In genomic region chr5:173743641-173744343, GRCh38 we compare ENCODE assay signal across 11 cellular contexts.
DNase-seq lines count a peak whose midpoint lies in the region; ATAC-seq, FAIRE-seq and TF ChIP-seq lines count a peak whose summit lies in the region.
"Had no signal": no experiment of that assay in that cellular context is flagged by ENCODE, and none has a peak within 500 bp of the region (broad histone marks: within the 10 kb centered on the region; RNA-seq: fewer than 3 reads in every experiment).

No MANE protein-coding gene starts in this region.

- POLR2A ChIA-PET in HEK293T (lab: Yijun Ruan, JAX) = interaction anchor here (1.4 kb wide), 1 partner anchor 10 kb away, joined by 3 read pairs; no protein-coding TSS in a partner anchor

- no peaks in the 10 kb centered on the region for H3K9me3 ChIP-seq in iPS-20b (ENCODE audit: insufficient read depth, low read depth, low read length)
- no peaks in the 10 kb centered on the region for H3K9me3 ChIP-seq in ascending aorta
- H3K9me3 ChIP-seq: left ventricle myocardium inferior had no signal

- H3K4me3 ChIP-seq in iPS-20b (ENCODE audit: low read length) = no peak overlapping the region
- no peak overlapping the region for H3K4me3 ChIP-seq in ascending aorta
- H3K4me3 ChIP-seq: left ventricle myocardium inferior had no signal

- no peaks in the 10 kb centered on the region for H3K36me3 ChIP-seq in iPS-20b (ENCODE audit: insufficient read depth, low read depth, low read length)
- H3K36me3 ChIP-seq in ascending aorta = no peaks in the 10 kb centered on the region
- H3K36me3 ChIP-seq: left ventricle myocardium inferior had no signal

- TF ChIP-seq POLR2A in GM12891 (IDR thresholded peaks at IDR 0.05; ENCODE audit: low read depth, low read length) = no peak

- DNase-seq in GM12891 (ENCODE audit: insufficient read length, low spot score) (no peak), HEK293T (ENCODE audit: extremely low spot score) (no peak), ascending aorta (ENCODE audit: low spot score in 2 of 2) (no peak), cardiac septum (ENCODE audit: low spot score) (no peak), amygdala (lab: John Stamatoyannopoulos, UW) (no peak)
- DNase-seq: C1 segment of cervical spinal cord, left ventricle myocardium inferior, NCI-H1105 treated with DMSO at 0.1 percent for 48 hours had no signal

- CTCF ChIA-PET in HEK293T (lab: Yijun Ruan, JAX) = no interaction called here

- H3K4me1 ChIP-seq in iPS-20b (ENCODE audit: insufficient read depth, low read length) (peaks cover 25% of the 10 kb centered on the region), ascending aorta (no peaks in the 10 kb centered on the region)
- H3K4me1 ChIP-seq: left ventricle myocardium inferior had no signal

- no peak overlapping the region for H3K27ac ChIP-seq in iPS-20b (ENCODE audit: low read length)
- no peak overlapping the region for H3K27ac ChIP-seq in ascending aorta
- H3K27ac ChIP-seq: left ventricle myocardium inferior had no signal

- H3K27me3 ChIP-seq in iPS-20b (ENCODE audit: insufficient read depth, low read length) = no peaks in the 10 kb centered on the region
- no peaks in the 10 kb centered on the region for H3K27me3 ChIP-seq in ascending aorta

- ATAC-seq in GM21528 (IDR thresholded peaks at IDR 0.05; ENCODE audit: low FRiP score, unreplicated experiment) = peak; percentile 52
- ATAC-seq in HG03378 (IDR thresholded peaks at IDR 0.05; ENCODE audit: unreplicated experiment) = peak; percentile 49

- FAIRE-seq in GM12891 (lab: Jason Lieb, UNC) = peak; percentile 94

- peak overlapping the region; percentile 20; the same call in 1 of the 2 replicates for H3K9ac ChIP-seq in iPS-20b (ENCODE audit: low read depth, low read length)

- TF ChIP-seq CTCF in ascending aorta (IDR thresholded peaks at IDR 0.05) = no peak

- intact Hi-C loops in ascending aorta (cut with DNase I) = no loop called here
- intact Hi-C loops in cardiac septum (cut with DNase I) = no loop called here

TF ChIP-seq in GM12891, 5 proteins besides CTCF, POLR2A, EP300 and RAD21:
- TF ChIP-seq POLR2AphosphoS5 (IDR thresholded peaks at IDR 0.05; ENCODE audit: low read depth, low read length) = no peak
- no peak for TF ChIP-seq PAX5 (IDR thresholded peaks at IDR 0.05; ENCODE audit: insufficient read depth, low read length, severe bottlenecking)
- TF ChIP-seq TAF1 (IDR thresholded peaks at IDR 0.05; ENCODE audit: low read depth, low read length) = no peak
- no peak for TF ChIP-seq SPI1 (IDR thresholded peaks at IDR 0.05; ENCODE audit: low read depth, low read length)
- no peak for TF ChIP-seq POU2F2 (IDR thresholded peaks at IDR 0.05; ENCODE audit: low read depth, low read length)

TF ChIP-seq in HEK293T, 16 proteins besides CTCF, POLR2A, EP300 and RAD21:
- TF ChIP-seq BHLHE40 (IDR thresholded peaks at IDR 0.05; ENCODE audit: borderline replicate concordance) = no peak
- no peak for TF ChIP-seq CTBP1 (IDR thresholded peaks at IDR 0.05; ENCODE audit: borderline replicate concordance)
TF ChIP-seq in HEK293T: peak in this region for 0.
